Comparison of ENCODE assay signal across 1 cellular context in the genomic region with DNA sequence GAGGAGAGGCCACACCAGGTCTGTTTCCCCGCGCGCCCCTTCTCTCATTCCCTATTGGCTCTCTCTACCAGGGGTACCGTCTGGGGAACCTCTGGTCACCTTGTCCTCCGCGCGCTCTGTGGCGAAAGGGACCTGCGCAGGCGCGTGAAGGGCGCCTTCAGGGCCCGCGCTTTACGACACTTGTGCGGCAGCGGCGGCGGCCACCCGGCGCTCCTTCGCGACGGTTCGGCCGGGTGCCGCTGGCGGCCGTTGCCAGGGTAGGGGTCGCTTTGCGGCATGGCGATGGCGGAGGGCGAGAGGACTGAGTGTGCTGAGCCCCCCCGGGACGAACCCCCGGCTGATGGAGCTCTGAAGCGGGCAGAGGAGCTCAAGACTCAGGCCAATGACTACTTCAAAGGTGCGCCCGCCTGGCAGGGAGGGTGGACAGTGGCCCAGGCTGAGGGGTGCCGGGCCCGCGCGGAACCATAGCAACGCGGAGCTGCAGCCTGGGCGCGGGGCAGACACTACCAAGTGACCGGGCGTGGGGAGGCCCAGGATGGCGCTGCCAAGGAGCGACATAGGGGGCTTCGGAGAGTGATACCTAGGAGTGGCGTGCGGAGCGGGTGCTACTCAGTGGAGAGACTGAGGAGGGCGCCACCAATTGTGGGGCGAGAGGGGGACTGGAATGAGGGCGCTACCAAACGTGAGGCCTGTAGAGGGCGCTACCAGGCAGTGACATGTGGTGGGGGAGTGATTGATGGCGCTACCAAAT.
TF ChIP-seq lines count a peak whose summit lies in the region.

Gene PPP5C (plus strand): TSS at position 267 of the 751 bp plus-strand sequence. CDS start 10 bp downstream, at position 277.

TF ChIP-seq in HepG2, 621 proteins besides CTCF, POLR2A, EP300 and RAD21 (continued from another document and continues in another):
- TF ChIP-seq, protein P1, sequence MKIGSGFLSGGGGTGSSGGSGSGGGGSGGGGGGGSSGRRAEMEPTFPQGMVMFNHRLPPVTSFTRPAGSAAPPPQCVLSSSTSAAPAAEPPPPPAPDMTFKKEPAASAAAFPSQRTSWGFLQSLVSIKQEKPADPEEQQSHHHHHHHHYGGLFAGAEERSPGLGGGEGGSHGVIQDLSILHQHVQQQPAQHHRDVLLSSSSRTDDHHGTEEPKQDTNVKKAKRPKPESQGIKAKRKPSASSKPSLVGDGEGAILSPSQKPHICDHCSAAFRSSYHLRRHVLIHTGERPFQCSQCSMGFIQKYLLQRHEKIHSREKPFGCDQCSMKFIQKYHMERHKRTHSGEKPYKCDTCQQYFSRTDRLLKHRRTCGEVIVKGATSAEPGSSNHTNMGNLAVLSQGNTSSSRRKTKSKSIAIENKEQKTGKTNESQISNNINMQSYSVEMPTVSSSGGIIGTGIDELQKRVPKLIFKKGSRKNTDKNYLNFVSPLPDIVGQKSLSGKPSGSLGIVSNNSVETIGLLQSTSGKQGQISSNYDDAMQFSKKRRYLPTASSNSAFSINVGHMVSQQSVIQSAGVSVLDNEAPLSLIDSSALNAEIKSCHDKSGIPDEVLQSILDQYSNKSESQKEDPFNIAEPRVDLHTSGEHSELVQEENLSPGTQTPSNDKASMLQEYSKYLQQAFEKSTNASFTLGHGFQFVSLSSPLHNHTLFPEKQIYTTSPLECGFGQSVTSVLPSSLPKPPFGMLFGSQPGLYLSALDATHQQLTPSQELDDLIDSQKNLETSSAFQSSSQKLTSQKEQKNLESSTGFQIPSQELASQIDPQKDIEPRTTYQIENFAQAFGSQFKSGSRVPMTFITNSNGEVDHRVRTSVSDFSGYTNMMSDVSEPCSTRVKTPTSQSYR (CRISPR knock-in tag; IDR thresholded peaks at IDR 0.05; ENCODE audit: borderline replicate concordance) = peak; percentile 26; the same call in 1 of the 2 replicates
- TF ChIP-seq E2F5 (CRISPR knock-in tag; conservative IDR thresholded peaks at IDR 0.05) (peak; percentile 56; the same call in 1 of the 2 replicates), ZNF350 (CRISPR knock-in tag; IDR thresholded peaks at IDR 0.05; ENCODE audit: borderline replicate concordance, low read depth) (peak; percentile 57; the same call in 1 of the 2 replicates), ZFP90 (CRISPR knock-in tag; IDR thresholded peaks at IDR 0.05; ENCODE audit: borderline replicate concordance) (peak; percentile 83; the same call in 1 of the 2 replicates), MEIS2 (CRISPR knock-in tag; IDR thresholded peaks at IDR 0.05) (no peak), AGO2 (optimal IDR thresholded peaks at IDR 0.05; ENCODE audit: low read depth, low read length) (peak; percentile 37), RFX1 (IDR thresholded peaks at IDR 0.05) (peak; percentile 86), ZNF317 (CRISPR knock-in tag; IDR thresholded peaks at IDR 0.05) (0 out of 2 replicates have a peak, but pooled peaks have one; percentile 17), THYN1 (CRISPR knock-in tag; IDR thresholded peaks at IDR 0.05; ENCODE audit: borderline replicate concordance, low read depth) (no peak), ZNF768 (CRISPR knock-in tag; IDR thresholded peaks at IDR 0.05) (peak; percentile 58; the same call in 1 of the 2 replicates), KDM5A (IDR thresholded peaks at IDR 0.05; ENCODE audit: borderline replicate concordance, low read length) (peak; percentile 90), JUND (CRISPR knock-in tag; IDR thresholded peaks at IDR 0.05) (0 out of 2 replicates have a peak, but pooled peaks have one; percentile 27), MXI1 (IDR thresholded peaks at IDR 0.05; ENCODE audit: borderline replicate concordance, low read depth, low read length) (peak; percentile 72; the same call in 1 of the 3 replicates), ARHGAP35 (CRISPR knock-in tag; IDR thresholded peaks at IDR 0.05; ENCODE audit: borderline replicate concordance) (peak; percentile 56; the same call in 1 of the 2 replicates), ZNF136 (CRISPR knock-in tag; IDR thresholded peaks at IDR 0.05; ENCODE audit: low read depth) (peak; percentile 67; the same call in 1 of the 2 replicates), SPEN (CRISPR knock-in tag; IDR thresholded peaks at IDR 0.05; ENCODE audit: low read depth) (peak; percentile 45; the same call in 1 of the 2 replicates), RFX3 (CRISPR knock-in tag; IDR thresholded peaks at IDR 0.05) (peak; percentile 86), ZNF333 (CRISPR knock-in tag; IDR thresholded peaks at IDR 0.05; ENCODE audit: borderline replicate concordance) (no peak; the same call in 1 of the 2 replicates), ZIK1 (CRISPR knock-in tag; IDR thresholded peaks at IDR 0.05; ENCODE audit: borderline replicate concordance, low read depth) (0 out of 2 replicates have a peak, but pooled peaks have one; percentile 40), DMAP1 (CRISPR knock-in tag; IDR thresholded peaks at IDR 0.05) (peak; percentile 81), SRSF1 (optimal IDR thresholded peaks at IDR 0.05; ENCODE audit: low read depth, low read length) (peak; percentile 52), HOXA9 (CRISPR knock-in tag; IDR thresholded peaks at IDR 0.05; ENCODE audit: borderline replicate concordance) (peak; percentile 88), ZNF737 (CRISPR knock-in tag; IDR thresholded peaks at IDR 0.05; ENCODE audit: borderline replicate concordance) (no peak; the same call in 1 of the 2 replicates), ZNF543 (CRISPR knock-in tag; IDR thresholded peaks at IDR 0.05) (0 out of 2 replicates have a peak, but pooled peaks have one; percentile 37), ELF3 (CRISPR knock-in tag; IDR thresholded peaks at IDR 0.05) (no peak), ZNF547 (CRISPR knock-in tag; IDR thresholded peaks at IDR 0.05) (peak; percentile 64; the same call in 1 of the 2 replicates), SP4 (CRISPR knock-in tag; IDR thresholded peaks at IDR 0.05) (peak; percentile 24; the same call in 1 of the 2 replicates), DMTF1 (CRISPR knock-in tag; IDR thresholded peaks at IDR 0.05) (no peak), CREM (IDR thresholded peaks at IDR 0.05) (no peak), CREM (CRISPR knock-in tag; IDR thresholded peaks at IDR 0.05) (no peak), POGZ (CRISPR knock-in tag; IDR thresholded peaks at IDR 0.05) (peak; percentile 58), HIVEP1 (CRISPR knock-in tag; IDR thresholded peaks at IDR 0.05) (peak; percentile 33; the same call in 1 of the 2 replicates), RXRB (CRISPR knock-in tag; IDR thresholded peaks at IDR 0.05; ENCODE audit: borderline replicate concordance) (0 out of 2 replicates have a peak, but pooled peaks have one; percentile 8), ZFP36L2 (CRISPR knock-in tag; IDR thresholded peaks at IDR 0.05) (no peak), ZNF280D (CRISPR knock-in tag; IDR thresholded peaks at IDR 0.05) (0 out of 2 replicates have a peak, but pooled peaks have one; percentile 42), LCORL (IDR thresholded peaks at IDR 0.05) (no peak), LCORL (CRISPR knock-in tag; IDR thresholded peaks at IDR 0.05) (peak; percentile 81), ZNF7 (CRISPR knock-in tag; IDR thresholded peaks at IDR 0.05) (peak; percentile 40; the same call in 1 of the 2 replicates), ZNF776 (CRISPR knock-in tag; IDR thresholded peaks at IDR 0.05) (peak; percentile 74), ZNF777 (CRISPR knock-in tag; IDR thresholded peaks at IDR 0.05) (peak; percentile 67; the same call in 1 of the 2 replicates)
- TF ChIP-seq, protein P2, sequence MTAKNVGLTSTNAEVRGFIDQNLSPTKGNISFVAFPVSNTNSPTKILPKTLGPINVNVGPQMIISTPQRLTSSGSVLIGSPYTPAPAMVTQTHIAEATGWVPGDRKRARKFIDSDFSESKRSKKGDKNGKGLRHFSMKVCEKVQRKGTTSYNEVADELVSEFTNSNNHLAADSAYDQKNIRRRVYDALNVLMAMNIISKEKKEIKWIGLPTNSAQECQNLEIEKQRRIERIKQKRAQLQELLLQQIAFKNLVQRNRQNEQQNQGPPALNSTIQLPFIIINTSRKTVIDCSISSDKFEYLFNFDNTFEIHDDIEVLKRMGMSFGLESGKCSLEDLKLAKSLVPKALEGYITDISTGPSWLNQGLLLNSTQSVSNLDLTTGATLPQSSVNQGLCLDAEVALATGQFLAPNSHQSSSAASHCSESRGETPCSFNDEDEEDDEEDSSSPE (CRISPR knock-in tag; IDR thresholded peaks at IDR 0.05) = peak; percentile 92
- TF ChIP-seq, protein P3, sequence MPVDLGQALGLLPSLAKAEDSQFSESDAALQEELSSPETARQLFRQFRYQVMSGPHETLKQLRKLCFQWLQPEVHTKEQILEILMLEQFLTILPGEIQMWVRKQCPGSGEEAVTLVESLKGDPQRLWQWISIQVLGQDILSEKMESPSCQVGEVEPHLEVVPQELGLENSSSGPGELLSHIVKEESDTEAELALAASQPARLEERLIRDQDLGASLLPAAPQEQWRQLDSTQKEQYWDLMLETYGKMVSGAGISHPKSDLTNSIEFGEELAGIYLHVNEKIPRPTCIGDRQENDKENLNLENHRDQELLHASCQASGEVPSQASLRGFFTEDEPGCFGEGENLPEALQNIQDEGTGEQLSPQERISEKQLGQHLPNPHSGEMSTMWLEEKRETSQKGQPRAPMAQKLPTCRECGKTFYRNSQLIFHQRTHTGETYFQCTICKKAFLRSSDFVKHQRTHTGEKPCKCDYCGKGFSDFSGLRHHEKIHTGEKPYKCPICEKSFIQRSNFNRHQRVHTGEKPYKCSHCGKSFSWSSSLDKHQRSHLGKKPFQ (CRISPR knock-in tag; IDR thresholded peaks at IDR 0.05; ENCODE audit: insufficient replicate concordance) = no peak
- TF ChIP-seq, protein P4, sequence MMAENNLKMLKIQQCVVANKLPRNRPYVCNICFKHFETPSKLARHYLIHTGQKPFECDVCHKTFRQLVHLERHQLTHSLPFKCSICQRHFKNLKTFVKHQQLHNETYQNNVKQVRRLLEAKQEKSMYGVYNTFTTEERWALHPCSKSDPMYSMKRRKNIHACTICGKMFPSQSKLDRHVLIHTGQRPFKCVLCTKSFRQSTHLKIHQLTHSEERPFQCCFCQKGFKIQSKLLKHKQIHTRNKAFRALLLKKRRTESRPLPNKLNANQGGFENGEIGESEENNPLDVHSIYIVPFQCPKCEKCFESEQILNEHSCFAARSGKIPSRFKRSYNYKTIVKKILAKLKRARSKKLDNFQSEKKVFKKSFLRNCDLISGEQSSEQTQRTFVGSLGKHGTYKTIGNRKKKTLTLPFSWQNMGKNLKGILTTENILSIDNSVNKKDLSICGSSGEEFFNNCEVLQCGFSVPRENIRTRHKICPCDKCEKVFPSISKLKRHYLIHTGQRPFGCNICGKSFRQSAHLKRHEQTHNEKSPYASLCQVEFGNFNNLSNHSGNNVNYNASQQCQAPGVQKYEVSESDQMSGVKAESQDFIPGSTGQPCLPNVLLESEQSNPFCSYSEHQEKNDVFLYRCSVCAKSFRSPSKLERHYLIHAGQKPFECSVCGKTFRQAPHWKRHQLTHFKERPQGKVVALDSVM (CRISPR knock-in tag; IDR thresholded peaks at IDR 0.05) = peak; percentile 41; the same call in 1 of the 2 replicates
- TF ChIP-seq, protein P5, sequence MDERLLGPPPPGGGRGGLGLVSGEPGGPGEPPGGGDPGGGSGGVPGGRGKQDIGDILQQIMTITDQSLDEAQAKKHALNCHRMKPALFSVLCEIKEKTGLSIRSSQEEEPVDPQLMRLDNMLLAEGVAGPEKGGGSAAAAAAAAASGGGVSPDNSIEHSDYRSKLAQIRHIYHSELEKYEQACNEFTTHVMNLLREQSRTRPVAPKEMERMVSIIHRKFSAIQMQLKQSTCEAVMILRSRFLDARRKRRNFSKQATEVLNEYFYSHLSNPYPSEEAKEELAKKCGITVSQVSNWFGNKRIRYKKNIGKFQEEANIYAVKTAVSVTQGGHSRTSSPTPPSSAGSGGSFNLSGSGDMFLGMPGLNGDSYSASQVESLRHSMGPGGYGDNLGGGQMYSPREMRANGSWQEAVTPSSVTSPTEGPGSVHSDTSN (CRISPR knock-in tag; IDR thresholded peaks at IDR 0.05) = peak; percentile 70
- TF ChIP-seq, protein P6, sequence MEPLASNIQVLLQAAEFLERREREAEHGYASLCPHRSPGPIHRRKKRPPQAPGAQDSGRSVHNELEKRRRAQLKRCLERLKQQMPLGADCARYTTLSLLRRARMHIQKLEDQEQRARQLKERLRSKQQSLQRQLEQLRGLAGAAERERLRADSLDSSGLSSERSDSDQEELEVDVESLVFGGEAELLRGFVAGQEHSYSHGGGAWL (CRISPR knock-in tag; IDR thresholded peaks at IDR 0.05) = peak; percentile 56; the same call in 1 of the 2 replicates
